In the genomic region with DNA sequence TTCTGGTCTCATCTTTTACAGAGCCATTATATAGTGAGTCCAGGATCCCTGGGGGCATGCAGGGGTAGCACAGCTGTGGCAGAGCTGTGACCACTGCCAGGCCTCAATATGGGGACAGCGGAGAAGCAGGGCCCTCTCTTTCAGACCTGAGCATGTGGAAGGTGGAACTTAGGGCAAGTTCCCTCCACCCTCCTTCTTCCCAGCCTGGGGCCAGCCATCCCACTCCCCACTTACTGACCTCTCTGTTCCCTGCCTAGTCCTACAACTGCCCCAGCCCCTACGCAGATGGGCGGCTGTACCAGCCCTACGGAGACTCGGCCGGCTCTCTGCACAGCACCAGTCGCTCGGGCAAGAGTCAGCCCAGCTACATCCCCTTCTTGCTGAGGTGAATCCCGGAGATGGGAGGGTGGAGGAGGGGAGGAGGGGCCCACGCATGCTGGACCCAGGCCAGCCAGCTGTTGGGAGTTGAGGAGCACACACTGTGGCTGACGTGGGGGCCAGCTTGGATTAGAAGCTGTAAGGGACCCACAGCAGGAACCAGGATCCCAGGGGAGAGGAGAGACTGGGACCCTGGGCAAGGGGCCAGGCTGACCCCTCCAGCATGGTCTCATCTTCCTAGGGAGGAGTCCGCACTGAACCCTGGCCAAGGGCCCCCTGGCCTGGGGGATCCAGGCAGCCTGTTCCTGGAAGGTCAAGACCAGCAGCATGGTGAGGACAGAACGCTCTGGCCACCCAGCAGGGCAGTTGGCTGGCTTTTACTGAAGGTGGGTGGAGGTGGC, we compare ENCODE assay signal across 2 cellular contexts.
TF ChIP-seq lines count a peak whose summit lies in the region.

No MANE protein-coding gene starts in this region.

TF ChIP-seq in HEK293, 187 proteins besides CTCF, POLR2A, EP300 and RAD21:
- no peak for TF ChIP-seq ZNF660 (tag by site-specific recombination; IDR thresholded peaks at IDR 0.05)
- TF ChIP-seq ZFHX2 (tag by site-specific recombination; conservative IDR thresholded peaks at IDR 0.05) = peak; percentile 25; the same call in 1 of the 2 replicates
- TF ChIP-seq GLIS2 (tag by site-specific recombination; IDR thresholded peaks at IDR 0.05) = no peak
- TF ChIP-seq ZNF692 (tag by site-specific recombination; IDR thresholded peaks at IDR 0.05) = peak; percentile 22; the same call in 1 of the 2 replicates
- TF ChIP-seq ZNF747 (tag by site-specific recombination; IDR thresholded peaks at IDR 0.05) = no peak
- TF ChIP-seq REPIN1 (tag by site-specific recombination; IDR thresholded peaks at IDR 0.05; ENCODE audit: low read depth) = no peak
- TF ChIP-seq ZNF175 (tag by site-specific recombination; IDR thresholded peaks at IDR 0.05) = no peak
- peak; percentile 41; the same call in 1 of the 2 replicates for TF ChIP-seq ZIC2 (tag by site-specific recombination; IDR thresholded peaks at IDR 0.05)
- TF ChIP-seq ZNF560 (tag by site-specific recombination; IDR thresholded peaks at IDR 0.05; ENCODE audit: borderline replicate concordance) = no peak

TF ChIP-seq in HepG2, 621 proteins besides CTCF, POLR2A, EP300 and RAD21:
- TF ChIP-seq ZNF484 (CRISPR knock-in tag; IDR thresholded peaks at IDR 0.05; ENCODE audit: borderline replicate concordance, low read depth) = no peak
- no peak for TF ChIP-seq SYNCRIP (IDR thresholded peaks at IDR 0.05; ENCODE audit: insufficient read depth, low read depth, low read length)
- TF ChIP-seq SAP130 (CRISPR knock-in tag; IDR thresholded peaks at IDR 0.05; ENCODE audit: low read depth) = no peak
- no peak for TF ChIP-seq KDM6A (CRISPR knock-in tag; IDR thresholded peaks at IDR 0.05; ENCODE audit: low read depth)
- TF ChIP-seq ZMYM3 (CRISPR knock-in tag; IDR thresholded peaks at IDR 0.05) = no peak
- TF ChIP-seq, protein P1, sequence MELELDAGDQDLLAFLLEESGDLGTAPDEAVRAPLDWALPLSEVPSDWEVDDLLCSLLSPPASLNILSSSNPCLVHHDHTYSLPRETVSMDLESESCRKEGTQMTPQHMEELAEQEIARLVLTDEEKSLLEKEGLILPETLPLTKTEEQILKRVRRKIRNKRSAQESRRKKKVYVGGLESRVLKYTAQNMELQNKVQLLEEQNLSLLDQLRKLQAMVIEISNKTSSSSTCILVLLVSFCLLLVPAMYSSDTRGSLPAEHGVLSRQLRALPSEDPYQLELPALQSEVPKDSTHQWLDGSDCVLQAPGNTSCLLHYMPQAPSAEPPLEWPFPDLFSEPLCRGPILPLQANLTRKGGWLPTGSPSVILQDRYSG (CRISPR knock-in tag; IDR thresholded peaks at IDR 0.05) = no peak
- no peak for TF ChIP-seq NR2F2 (IDR thresholded peaks at IDR 0.05; ENCODE audit: borderline replicate concordance, low read depth)
- no peak for TF ChIP-seq HNRNPUL1 (IDR thresholded peaks at IDR 0.05; ENCODE audit: low read depth, low read length)
- TF ChIP-seq ZNF335 (CRISPR knock-in tag; IDR thresholded peaks at IDR 0.05) = no peak
- TF ChIP-seq ZNF180 (CRISPR knock-in tag; IDR thresholded peaks at IDR 0.05; ENCODE audit: borderline replicate concordance, low read depth) = no peak
- no peak for TF ChIP-seq ZKSCAN1 (IDR thresholded peaks at IDR 0.05; ENCODE audit: low read length)
